ENCODE assay signal across 8 cellular contexts in genomic region chr1:62436039-62436465, GRCh38. TPM values are rescaled to one million over a fixed set of nuclear protein-coding genes. Genes with fewer than 3 reads are reported as not detected.
DNase-seq lines count a peak whose midpoint lies in the region; ATAC-seq and TF ChIP-seq lines count a peak whose summit lies in the region.

No MANE protein-coding gene starts in this region.

- H3K27ac Mint-ChIP-seq in activated T-helper 1 cell treated with anti-CD3 and anti-CD28 coated beads, Interleukin-12 subunit alpha, Interleukin-12 subunit beta, Interleukin-2, Interleukin-4 antibody, amounts not matched to agents 30 ng/mL and 10 ng/mL and 1 ng/mL, durations not matched to agents 14 hours and 24 hours and 36 hours = peak overlapping the region; percentile 99

- H3K36me3 ChIP-seq in HUES64 (ENCODE audit: insufficient read depth, low read length) (peaks cover 8% of the 10 kb centered on the region), upper lobe of left lung (no peaks in the 10 kb centered on the region)

- H3K4me1 ChIP-seq in HUES64 (ENCODE audit: insufficient read depth, low read length) = peaks cover 8% of the 10 kb centered on the region
- peaks cover 25 to 37% (median 29%) of the 10 kb centered on the region in 4 donors for H3K4me1 ChIP-seq in upper lobe of left lung

- H3K9me3 ChIP-seq in HUES64 (ENCODE audit: insufficient read depth, low read depth, low read length) = no peaks in the 10 kb centered on the region
- no peaks in the 10 kb centered on the region for H3K9me3 ChIP-seq in upper lobe of left lung

- H3K27me3 ChIP-seq in HUES64 (ENCODE audit: insufficient read depth, low read length) = no peaks in the 10 kb centered on the region
- H3K27me3 ChIP-seq in upper lobe of left lung = no peaks in the 10 kb centered on the region

- intact Hi-C loops in activated T-helper 1 cell treated with anti-CD3 and anti-CD28 coated beads, Interleukin-12 subunit alpha, Interleukin-12 subunit beta, Interleukin-2, Interleukin-4 antibody, amounts not matched to agents 30 ng/mL and 10 ng/mL and 1 ng/mL, durations not matched to agents 14 hours and 24 hours and 36 hours (cut with micrococcal nuclease) = loop anchor here (1.0 to 5.0 kb wide), 9 partner anchors 164 to 1354 kb away; partner anchors contain the start of genes ALG6, ATG4C, DOCK7 and EFCAB7

- TF ChIP-seq EP300 in upper lobe of left lung (IDR thresholded peaks at IDR 0.05) = peak in 1 of 4 donors; percentile 38

- H3K36me3 Mint-ChIP-seq in activated T-helper 1 cell treated with anti-CD3 and anti-CD28 coated beads, Interleukin-12 subunit alpha, Interleukin-12 subunit beta, Interleukin-2, Interleukin-4 antibody, amounts not matched to agents 30 ng/mL and 10 ng/mL and 1 ng/mL, durations not matched to agents 14 hours and 24 hours and 36 hours (ENCODE audit: low read depth) = peaks cover 23% of the 10 kb centered on the region

- H3K4me1 Mint-ChIP-seq in activated T-helper 1 cell treated with anti-CD3 and anti-CD28 coated beads, Interleukin-12 subunit alpha, Interleukin-12 subunit beta, Interleukin-2, Interleukin-4 antibody, amounts not matched to agents 30 ng/mL and 10 ng/mL and 1 ng/mL, durations not matched to agents 14 hours and 24 hours and 36 hours (ENCODE audit: low read depth) = peaks cover 35% of the 10 kb centered on the region

- peaks cover 8% of the 10 kb centered on the region for H3K27me3 Mint-ChIP-seq in activated T-helper 1 cell treated with anti-CD3 and anti-CD28 coated beads, Interleukin-12 subunit alpha, Interleukin-12 subunit beta, Interleukin-2, Interleukin-4 antibody, amounts not matched to agents 30 ng/mL and 10 ng/mL and 1 ng/mL, durations not matched to agents 14 hours and 24 hours and 36 hours (ENCODE audit: insufficient read depth)

- TF ChIP-seq CTCF in fibroblast of pulmonary artery (IDR thresholded peaks at IDR 0.05; ENCODE audit: low read length, missing control alignments) = no peak
- peak in 1 of 6 experiments; percentile 19 for TF ChIP-seq CTCF in upper lobe of left lung (IDR thresholded peaks at IDR 0.05)
- no peak for TF ChIP-seq CTCF in GM13977 (IDR thresholded peaks at IDR 0.05; ENCODE audit: extremely low read depth, insufficient read depth, missing control alignments)

- H3K4me3 Mint-ChIP-seq in activated T-helper 1 cell treated with anti-CD3 and anti-CD28 coated beads, Interleukin-12 subunit alpha, Interleukin-12 subunit beta, Interleukin-2, Interleukin-4 antibody, amounts not matched to agents 30 ng/mL and 10 ng/mL and 1 ng/mL, durations not matched to agents 14 hours and 24 hours and 36 hours = peak overlapping the region; percentile 94

- WGBS in HUES64 = under 1% methylated on average over 45 of the region's 45 CpGs
- WGBS in upper lobe of left lung, 2 donors = 0 to 1% methylated on average over 26 to 34 of the region's 45 CpGs

- in situ Hi-C loops in GM13977 (cut with MboI; ENCODE audit: low pct_unique_long_range_greater_than_20kb, low sequenced_read_pairs, unreplicated experiment) = no loop called here

- H3K4me3 ChIP-seq in HUES64 (ENCODE audit: low read length) (peak overlapping the region; percentile 72), fibroblast of pulmonary artery (replicated peaks; ENCODE audit: low read depth, low read length) (peak overlapping the region; percentile 92), upper lobe of left lung (peak overlapping the region; percentile 27 to 98 (median 92))

- peak; percentile 97 for DNase-seq in activated T-helper 1 cell treated with anti-CD3 and anti-CD28 coated beads, Interleukin-12 subunit alpha, Interleukin-12 subunit beta, Interleukin-2, Interleukin-4 antibody, amounts not matched to agents 30 ng/mL and 10 ng/mL and 1 ng/mL, durations not matched to agents 14 hours and 24 hours and 36 hours (ENCODE audit: low spot score)
- no peak for DNase-seq in fibroblast of pulmonary artery (ENCODE audit: low read depth)
- DNase-seq in occipital lobe (lab: John Stamatoyannopoulos, UW) = peak; percentile 100
- peak; percentile 97 to 98 for DNase-seq in upper lobe of left lung
- no peak for DNase-seq in iPS-NIHi7 (ENCODE audit: extremely low spot score)
- DNase-seq in GM13977 (ENCODE audit: low spot score) = no peak

- H3K9me3 Mint-ChIP-seq in activated T-helper 1 cell treated with anti-CD3 and anti-CD28 coated beads, Interleukin-12 subunit alpha, Interleukin-12 subunit beta, Interleukin-2, Interleukin-4 antibody, amounts not matched to agents 30 ng/mL and 10 ng/mL and 1 ng/mL, durations not matched to agents 14 hours and 24 hours and 36 hours = no peaks in the 10 kb centered on the region

- peak; percentile 71 for ATAC-seq in GM19452 (IDR thresholded peaks at IDR 0.05; ENCODE audit: unreplicated experiment)
- peak; percentile 94 to 96 for ATAC-seq in upper lobe of left lung (ENCODE audit: low FRiP score in 2 of 2)

- H3K27ac ChIP-seq in HUES64 (ENCODE audit: low read depth, low read length) = peak overlapping the region; percentile 98
- peak overlapping the region; percentile 98 to 100 (median 98) for H3K27ac ChIP-seq in upper lobe of left lung

- H3K9ac ChIP-seq in HUES64 (ENCODE audit: low read depth, low read length) = peak overlapping the region; percentile 95

- peak in 3 of 4 donors; percentile 84 to 98 (median 98) for TF ChIP-seq POLR2A in upper lobe of left lung (IDR thresholded peaks at IDR 0.05)

RNA-seq across cellular contexts. Expression of gene USP1, which starts 0.8 kb away (rescaled TPM):
- 56.2 TPM for polyA plus RNA-seq in HUES64 (2013, experiment 1 of 2)
- 56.1 TPM for polyA plus RNA-seq in HUES64 (2013, experiment 2 of 2)
- 77.8 and 78.7 TPM in 2 replicates for total RNA-seq in activated T-helper 1 cell treated with anti-CD3 and anti-CD28 coated beads, Interleukin-12 subunit alpha, Interleukin-12 subunit beta, Interleukin-2, Interleukin-4 antibody, amounts not matched to agents 30 ng/mL and 10 ng/mL and 1 ng/mL, durations not matched to agents 14 hours and 24 hours and 36 hours
- total RNA-seq in occipital lobe (69.9 TPM), upper lobe of left lung (10 to 100 TPM in 5 of 6 donors, 1 to 10 TPM in 1; 9.8 to 36.2 (median 20.0) TPM)

Comparison
In these comparisons a context has a peak if more than half of its experiments do, and no peak if none do; other contexts are left out.
1. DNase-seq: peak in activated T-helper 1 cell treated with anti-CD3 and anti-CD28 coated beads, Interleukin-12 subunit alpha, Interleukin-12 subunit beta, Interleukin-2, Interleukin-4 antibody, amounts not matched to agents 30 ng/mL and 10 ng/mL and 1 ng/mL, durations not matched to agents 14 hours and 24 hours and 36 hours (single experiment), occipital lobe (single experiment) and upper lobe of left lung (2 of 2); none in fibroblast of pulmonary artery (single experiment), iPS-NIHi7 (single experiment) and GM13977 (single experiment).
2. Peak in every context shown above with its lines, with median percentiles within 50 percentile points of each other: H3K4me3 ChIP-seq.